Comparison of ENCODE assay signal across 1 cellular context in genomic region chr1:1202831-1203560, GRCh38.
TF ChIP-seq lines count a peak whose summit lies in the region.

No MANE protein-coding gene starts in this region.

TF ChIP-seq in HepG2, 621 proteins besides CTCF, POLR2A, EP300 and RAD21:
- no peak for TF ChIP-seq SETDB1 (CRISPR knock-in tag; IDR thresholded peaks at IDR 0.05; ENCODE audit: borderline replicate concordance)
- no peak for TF ChIP-seq ZNF512 (CRISPR knock-in tag; IDR thresholded peaks at IDR 0.05)
- no peak for TF ChIP-seq ZNF253 (CRISPR knock-in tag; IDR thresholded peaks at IDR 0.05; ENCODE audit: borderline replicate concordance)
- TF ChIP-seq FOXJ3 (CRISPR knock-in tag; IDR thresholded peaks at IDR 0.05; ENCODE audit: borderline replicate concordance): no peak
- no peak for TF ChIP-seq SALL1 (CRISPR knock-in tag; IDR thresholded peaks at IDR 0.05)
- TF ChIP-seq FOXM1 (CRISPR knock-in tag; IDR thresholded peaks at IDR 0.05): no peak
- TF ChIP-seq ZNF12 (CRISPR knock-in tag; IDR thresholded peaks at IDR 0.05): no peak
- no peak for TF ChIP-seq ZNF598 (CRISPR knock-in tag; IDR thresholded peaks at IDR 0.05; ENCODE audit: borderline replicate concordance)
- TF ChIP-seq ZNF292 (CRISPR knock-in tag; IDR thresholded peaks at IDR 0.05; ENCODE audit: borderline replicate concordance, low read depth): no peak
- no peak for TF ChIP-seq ZNF446 (CRISPR knock-in tag; IDR thresholded peaks at IDR 0.05)
- TF ChIP-seq TCF7L2 (IDR thresholded peaks at IDR 0.05; ENCODE audit: low read depth, low read length): no peak
- no peak for TF ChIP-seq FOXK2 (IDR thresholded peaks at IDR 0.05)
